ENCODE assay signal across 1 cellular context in the genomic region with DNA sequence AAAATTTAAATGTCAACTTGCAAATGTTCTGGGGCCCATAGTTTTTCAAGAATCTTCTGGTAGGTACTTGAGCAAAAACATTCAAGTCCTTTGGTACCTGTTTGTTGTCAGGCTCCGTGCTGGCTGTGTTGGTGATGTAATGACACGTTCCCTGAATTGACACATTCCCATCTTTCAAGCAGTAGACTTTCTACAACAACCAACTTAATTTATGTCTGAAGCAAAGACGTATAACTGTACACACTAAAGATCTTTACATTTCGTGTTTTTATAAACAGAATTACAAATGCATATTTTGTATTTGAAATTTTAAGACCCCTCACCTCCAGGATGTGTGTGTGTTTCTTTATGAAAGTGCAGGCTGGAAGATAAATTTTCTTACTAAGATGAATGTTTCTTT.
TF ChIP-seq lines count a peak whose summit lies in the region.

No MANE protein-coding gene starts in this region.

TF ChIP-seq in HepG2, 621 proteins besides CTCF, POLR2A, EP300 and RAD21:
- TF ChIP-seq ZNF280B (CRISPR knock-in tag; IDR thresholded peaks at IDR 0.05; ENCODE audit: borderline replicate concordance) = no peak
- TF ChIP-seq CEBPG (CRISPR knock-in tag; IDR thresholded peaks at IDR 0.05) = peak; percentile 38
- no peak for TF ChIP-seq ZNF343 (CRISPR knock-in tag; IDR thresholded peaks at IDR 0.05)
- TF ChIP-seq, protein P1, sequence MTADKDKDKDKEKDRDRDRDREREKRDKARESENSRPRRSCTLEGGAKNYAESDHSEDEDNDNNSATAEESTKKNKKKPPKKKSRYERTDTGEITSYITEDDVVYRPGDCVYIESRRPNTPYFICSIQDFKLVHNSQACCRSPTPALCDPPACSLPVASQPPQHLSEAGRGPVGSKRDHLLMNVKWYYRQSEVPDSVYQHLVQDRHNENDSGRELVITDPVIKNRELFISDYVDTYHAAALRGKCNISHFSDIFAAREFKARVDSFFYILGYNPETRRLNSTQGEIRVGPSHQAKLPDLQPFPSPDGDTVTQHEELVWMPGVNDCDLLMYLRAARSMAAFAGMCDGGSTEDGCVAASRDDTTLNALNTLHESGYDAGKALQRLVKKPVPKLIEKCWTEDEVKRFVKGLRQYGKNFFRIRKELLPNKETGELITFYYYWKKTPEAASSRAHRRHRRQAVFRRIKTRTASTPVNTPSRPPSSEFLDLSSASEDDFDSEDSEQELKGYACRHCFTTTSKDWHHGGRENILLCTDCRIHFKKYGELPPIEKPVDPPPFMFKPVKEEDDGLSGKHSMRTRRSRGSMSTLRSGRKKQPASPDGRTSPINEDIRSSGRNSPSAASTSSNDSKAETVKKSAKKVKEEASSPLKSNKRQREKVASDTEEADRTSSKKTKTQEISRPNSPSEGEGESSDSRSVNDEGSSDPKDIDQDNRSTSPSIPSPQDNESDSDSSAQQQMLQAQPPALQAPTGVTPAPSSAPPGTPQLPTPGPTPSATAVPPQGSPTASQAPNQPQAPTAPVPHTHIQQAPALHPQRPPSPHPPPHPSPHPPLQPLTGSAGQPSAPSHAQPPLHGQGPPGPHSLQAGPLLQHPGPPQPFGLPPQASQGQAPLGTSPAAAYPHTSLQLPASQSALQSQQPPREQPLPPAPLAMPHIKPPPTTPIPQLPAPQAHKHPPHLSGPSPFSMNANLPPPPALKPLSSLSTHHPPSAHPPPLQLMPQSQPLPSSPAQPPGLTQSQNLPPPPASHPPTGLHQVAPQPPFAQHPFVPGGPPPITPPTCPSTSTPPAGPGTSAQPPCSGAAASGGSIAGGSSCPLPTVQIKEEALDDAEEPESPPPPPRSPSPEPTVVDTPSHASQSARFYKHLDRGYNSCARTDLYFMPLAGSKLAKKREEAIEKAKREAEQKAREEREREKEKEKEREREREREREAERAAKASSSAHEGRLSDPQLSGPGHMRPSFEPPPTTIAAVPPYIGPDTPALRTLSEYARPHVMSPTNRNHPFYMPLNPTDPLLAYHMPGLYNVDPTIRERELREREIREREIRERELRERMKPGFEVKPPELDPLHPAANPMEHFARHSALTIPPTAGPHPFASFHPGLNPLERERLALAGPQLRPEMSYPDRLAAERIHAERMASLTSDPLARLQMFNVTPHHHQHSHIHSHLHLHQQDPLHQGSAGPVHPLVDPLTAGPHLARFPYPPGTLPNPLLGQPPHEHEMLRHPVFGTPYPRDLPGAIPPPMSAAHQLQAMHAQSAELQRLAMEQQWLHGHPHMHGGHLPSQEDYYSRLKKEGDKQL (CRISPR knock-in tag; IDR thresholded peaks at IDR 0.05; ENCODE audit: low read depth) = no peak
- TF ChIP-seq ZNF317 (CRISPR knock-in tag; IDR thresholded peaks at IDR 0.05) = no peak
- TF ChIP-seq SAP130 (CRISPR knock-in tag; IDR thresholded peaks at IDR 0.05; ENCODE audit: low read depth) = 0 out of 2 replicates have a peak, but pooled peaks have one; percentile 2
